In the genomic region with DNA sequence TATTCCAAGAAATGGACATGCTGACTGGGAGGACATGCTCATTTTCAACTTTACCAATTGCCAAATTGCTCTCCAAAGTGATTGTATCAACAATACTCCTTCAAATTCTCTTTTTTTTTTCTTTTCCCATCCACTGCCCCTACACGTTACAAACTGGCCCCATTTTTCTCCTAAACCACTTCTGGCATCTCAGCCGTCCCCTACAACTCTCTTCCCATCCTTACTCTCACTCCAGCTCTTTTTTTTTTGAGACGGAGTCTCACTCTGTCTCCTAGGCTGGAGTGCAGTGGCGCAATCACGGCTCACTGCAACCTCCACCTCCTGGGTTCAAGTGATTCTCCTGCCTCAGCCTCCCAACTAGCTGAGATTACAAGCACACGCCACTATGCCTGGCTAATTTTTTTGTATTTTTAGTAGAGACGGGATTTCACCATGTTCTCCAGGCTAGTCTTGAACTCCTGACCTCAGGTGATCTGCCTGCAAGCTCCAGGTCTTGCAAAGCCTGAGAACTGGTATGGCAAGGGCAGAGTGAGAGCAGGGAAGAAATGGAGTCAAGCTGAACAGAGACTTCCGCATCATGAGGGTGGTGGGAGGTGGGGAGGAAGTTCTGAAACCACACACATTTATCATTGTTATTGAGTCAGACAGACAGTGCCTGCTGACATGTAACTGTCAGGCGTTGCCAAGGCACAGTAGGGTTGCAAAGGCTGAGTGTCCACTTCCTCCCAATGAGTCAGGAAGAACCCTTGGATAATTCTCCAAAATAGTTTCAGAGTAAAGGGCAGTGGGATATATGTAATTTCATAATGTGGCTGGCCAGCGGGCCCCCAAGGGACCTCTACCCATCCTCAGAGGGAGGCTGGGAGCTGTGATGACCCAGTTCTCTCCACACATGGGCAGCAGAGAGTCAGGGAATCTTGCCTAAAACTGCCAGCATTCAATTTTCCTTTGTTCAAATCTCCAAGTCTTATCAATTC, we compare ENCODE assay signal across 7 cellular contexts. TPM values are rescaled to one million over a fixed set of nuclear protein-coding genes. Genes with fewer than 3 reads are reported as not detected.
DNase-seq lines count a peak whose midpoint lies in the region; ATAC-seq and TF ChIP-seq lines count a peak whose summit lies in the region.

No MANE protein-coding gene starts in this region.

- H3K4me1 ChIP-seq in mucosa of rectum (ENCODE audit: control insufficient read depth in 2 of 2, insufficient read depth in 2 of 2, low read length in 2 of 2) (peaks cover 0 to under 1% of the 10 kb centered on the region in 2 donors), thymus (ENCODE audit: control insufficient read depth, insufficient read depth, low read length) (peaks cover under 1% of the 10 kb centered on the region)

- peak; percentile 21; the same call in 1 of the 2 replicates for TF ChIP-seq CTCF in WERI-Rb-1 (IDR thresholded peaks at IDR 0.05; ENCODE audit: low read depth, low read length)
- TF ChIP-seq CTCF in cardiac fibroblast (IDR thresholded peaks at IDR 0.05; ENCODE audit: low read depth, low read length): peak; percentile 62

- no peaks in the 10 kb centered on the region for H3K9me3 ChIP-seq in WERI-Rb-1 (ENCODE audit: severe bottlenecking)
- no peaks in the 10 kb centered on the region for H3K9me3 ChIP-seq in mucosa of rectum (ENCODE audit: control insufficient read depth in 2 of 2, low read length in 2 of 2)
- no peaks in the 10 kb centered on the region for H3K9me3 ChIP-seq in thymus (ENCODE audit: control insufficient read depth)

- WGBS in thymus: 52% methylated on average over 10 of the region's 10 CpGs

- H3K27ac ChIP-seq in WERI-Rb-1 (no peak overlapping the region), mucosa of rectum (ENCODE audit: low read depth in 2 of 2, low read length in 2 of 2) (peak overlapping the region; percentile 29 to 48), thymus (ENCODE audit: low read depth) (peak overlapping the region; percentile 61)

- DNase-seq in KG1 (lab: John Stamatoyannopoulos, UW) (peak; percentile 68), WERI-Rb-1 (no peak), cardiac fibroblast (ENCODE audit: low read depth in 2 of 2) (peak; percentile 89 to 95)

- H3K36me3 ChIP-seq in WERI-Rb-1 (no peaks in the 10 kb centered on the region), mucosa of rectum (ENCODE audit: control insufficient read depth in 2 of 2, insufficient read depth in 2 of 2, low read length in 2 of 2) (no peaks in the 10 kb centered on the region), thymus (ENCODE audit: control insufficient read depth, insufficient read depth) (no peaks in the 10 kb centered on the region)

- H3K4me3 ChIP-seq in WERI-Rb-1 (ENCODE audit: low read depth, low read length) (no peak overlapping the region), cardiac fibroblast (replicated peaks in 1 of 2; ENCODE audit: low read depth in 2 of 2, low read length in 2 of 2) (no peak overlapping the region), mucosa of rectum (ENCODE audit: low read length in 2 of 2) (no peak overlapping the region), thymus (ENCODE audit: low read length) (no peak overlapping the region)

- no peaks in the 10 kb centered on the region for H3K27me3 ChIP-seq in WERI-Rb-1 (ENCODE audit: insufficient read depth, low read depth, severe bottlenecking)
- H3K27me3 ChIP-seq in mucosa of rectum (ENCODE audit: control insufficient read depth in 2 of 2, insufficient read depth in 2 of 2, low read length in 2 of 2): no peaks in the 10 kb centered on the region
- H3K27me3 ChIP-seq in thymus (ENCODE audit: control insufficient read depth, insufficient read depth): no peaks in the 10 kb centered on the region

- ATAC-seq in GM18520 (IDR thresholded peaks at IDR 0.05; ENCODE audit: unreplicated experiment): peak; percentile 73
- ATAC-seq in GM19023 (IDR thresholded peaks at IDR 0.05; ENCODE audit: unreplicated experiment): no peak

- H3K9ac ChIP-seq in mucosa of rectum (ENCODE audit: low read depth in 1 of 2, low read length in 2 of 2): no peak overlapping the region

RNA-seq across cellular contexts. Expression of gene CELA3A, which starts 17.4 kb away (rescaled TPM):
- 5.2 TPM for polyA plus RNA-seq in thymus

RNA-seq across cellular contexts. Expression of gene CDC42, which starts 33.6 kb away (rescaled TPM):
- polyA plus RNA-seq in thymus: 227 TPM

RNA-seq across cellular contexts. Expression of gene CELA3B, which starts 42.0 kb away (rescaled TPM):
- polyA plus RNA-seq in thymus: 0.32 TPM
